In genomic region chr2:24411488-24412146, GRCh38 we compare ENCODE assay signal across 26 cellular contexts. TPM values are rescaled to one million over a fixed set of nuclear protein-coding genes. Genes with fewer than 3 reads are reported as not detected.
A peak's percentile ranks its signal among the peaks of the same experiment; 100 is the strongest.
DNase-seq lines count a peak whose midpoint lies in the region; ATAC-seq and TF ChIP-seq lines count a peak whose summit lies in the region.
"Had no signal": no experiment of that assay in that cellular context is flagged by ENCODE, and none has a peak within 500 bp of the region (broad histone marks: within the 10 kb centered on the region; RNA-seq: fewer than 3 reads in every experiment).

No MANE protein-coding gene starts in this region.

- H3K9ac ChIP-seq in DND-41 (ENCODE audit: low read depth, low read length), result no peak overlapping the region
- no peak overlapping the region for H3K9ac ChIP-seq in Karpas-422 (ENCODE audit: low read length)

- H3K27me3 ChIP-seq in DND-41 (ENCODE audit: insufficient read depth, low read length, poor library complexity) (no peaks in the 10 kb centered on the region), Karpas-422 (ENCODE audit: low read length) (no peaks in the 10 kb centered on the region), SJCRH30 (no peaks in the 10 kb centered on the region), BE2C (no peaks in the 10 kb centered on the region), right atrium auricular region (no peaks in the 10 kb centered on the region)
- H3K27me3 ChIP-seq: hepatocyte, ovary, suprapubic skin had no signal

- H4K20me1 ChIP-seq in DND-41 (ENCODE audit: insufficient read depth, low read length) (no peaks in the 10 kb centered on the region), Karpas-422 (ENCODE audit: insufficient read depth, low read depth, low read length) (no peaks in the 10 kb centered on the region)

- peak overlapping the region; percentile 51; the same call in 1 of the 2 replicates for H2AFZ ChIP-seq in DND-41 (ENCODE audit: low read depth, low read length)
- H2AFZ ChIP-seq in Karpas-422 (ENCODE audit: low read length), result 0 out of 2 replicates have a peak overlapping the region, but pooled peaks have one; percentile 21
- H2AFZ ChIP-seq: hepatocyte had no signal

- no peak overlapping the region for H3K27ac ChIP-seq in DND-41 (ENCODE audit: low read length)
- H3K27ac ChIP-seq in Karpas-422 (ENCODE audit: low read length), result no peak overlapping the region
- H3K27ac ChIP-seq in SJCRH30, result peak overlapping the region; percentile 98
- H3K27ac ChIP-seq in right atrium auricular region, result no peak overlapping the region
- H3K27ac ChIP-seq: esophagus squamous epithelium, hepatocyte, ovary, spleen, suprapubic skin had no signal

- H3K4me1 ChIP-seq in DND-41 (ENCODE audit: insufficient read depth, low read length) (no peaks in the 10 kb centered on the region), Karpas-422 (ENCODE audit: low read length) (peaks cover 14% of the 10 kb centered on the region), SJCRH30 (peaks cover 31% of the 10 kb centered on the region), BE2C (no peaks in the 10 kb centered on the region), right atrium auricular region (no peaks in the 10 kb centered on the region)
- H3K4me1 ChIP-seq: spleen, suprapubic skin had no signal

- intact Hi-C loops in cardiac septum (cut with DNase I), result loop anchor here (5.0 kb wide), 1 partner anchor 786 kb away; no protein-coding TSS in a partner anchor

- TF ChIP-seq CTCF in DND-41 (IDR thresholded peaks at IDR 0.05; ENCODE audit: borderline replicate concordance, extremely low read depth, low read length, poor library complexity, severe bottlenecking) (no peak), BE2C (IDR thresholded peaks at IDR 0.05; ENCODE audit: low read depth, low read length) (no peak), right atrium auricular region (IDR thresholded peaks at IDR 0.05) (no peak)

- H3K4me3 ChIP-seq in DND-41 (ENCODE audit: low read depth in 1 of 2, low read length in 2 of 2) (no peak overlapping the region), Karpas-422 (ENCODE audit: low read length) (no peak overlapping the region), SJCRH30 (no peak overlapping the region), BE2C (ENCODE audit: low read depth, low read length) (no peak overlapping the region), right atrium auricular region (no peak overlapping the region)
- H3K4me3 ChIP-seq: esophagus squamous epithelium, hepatocyte, ovary, spleen, suprapubic skin had no signal

- no peak overlapping the region for H3K4me2 ChIP-seq in DND-41 (ENCODE audit: insufficient read depth, low read length)
- H3K4me2 ChIP-seq in Karpas-422 (ENCODE audit: low read depth, low read length, poor library complexity, severe bottlenecking), result no peak overlapping the region
- H3K4me2 ChIP-seq: hepatocyte had no signal

- H3K9me2 ChIP-seq in Karpas-422 (replicated peaks; ENCODE audit: insufficient read depth, low read length), result no peaks in the 10 kb centered on the region

- H3K79me2 ChIP-seq in DND-41 (ENCODE audit: insufficient read depth, low read length) (no peaks in the 10 kb centered on the region), Karpas-422 (ENCODE audit: low read length) (no peaks in the 10 kb centered on the region)
- H3K79me2 ChIP-seq: hepatocyte had no signal

- H3K36me3 ChIP-seq in DND-41 (ENCODE audit: insufficient read depth, low read length), result no peaks in the 10 kb centered on the region
- H3K36me3 ChIP-seq in Karpas-422 (ENCODE audit: insufficient read depth, low read length), result no peaks in the 10 kb centered on the region
- no peaks in the 10 kb centered on the region for H3K36me3 ChIP-seq in SJCRH30
- no peaks in the 10 kb centered on the region for H3K36me3 ChIP-seq in BE2C
- no peaks in the 10 kb centered on the region for H3K36me3 ChIP-seq in right atrium auricular region
- H3K36me3 ChIP-seq: esophagus squamous epithelium, ovary, spleen, suprapubic skin had no signal

- H3K9me3 ChIP-seq in DND-41 (ENCODE audit: insufficient read depth, low read length, severe bottlenecking) (no peaks in the 10 kb centered on the region), Karpas-422 (ENCODE audit: low read length) (no peaks in the 10 kb centered on the region), SJCRH30 (replicated peaks) (no peaks in the 10 kb centered on the region), BE2C (no peaks in the 10 kb centered on the region), right atrium auricular region (no peaks in the 10 kb centered on the region)
- H3K9me3 ChIP-seq: esophagus squamous epithelium, ovary, spleen, suprapubic skin had no signal

- DNase-seq in DND-41, result no peak
- no peak for DNase-seq in Karpas-422
- peak; percentile 32 to 56 for DNase-seq in SJCRH30
- peak; percentile 28 for DNase-seq in left lobe of liver (ENCODE audit: low spot score)
- DNase-seq in BE2C, result no peak
- no peak for DNase-seq in right atrium auricular region (ENCODE audit: low spot score)
- no peak for DNase-seq in SIG-M5 (lab: John Stamatoyannopoulos, UW)
- DNase-seq in cardiac septum (ENCODE audit: low spot score), result no peak
- DNase-seq: activated CD4-positive, alpha-beta memory T cell treated with anti-CD3 and anti-CD28 coated beads for 36 hours; Calu3; effector memory CD4-positive, alpha-beta T cell; esophagus squamous epithelium; immature natural killer cell; Kasumi-1; naive thymus-derived CD4-positive, alpha-beta T cell; NCI-H2029 treated with DMSO at 0.1 percent for 48 hours; NCI-H226; OCI-M1; ovary; retina; SHP77 treated with DMSO at 0.1 percent for 48 hours; spleen; stimulated activated CD4-positive, alpha-beta T cell treated with anti-CD3 and anti-CD28 coated beads, Interleukin-4, amount 100 ng/mL, for 1 hour; stimulated activated naive B cell treated with anti-CD40 and anti-IgM and Interleukin-4, amounts not matched to agents 10 μg/mL and 1 μg/mL and 100 μg/mL, for 72 hours had no signal

- ATAC-seq in DND-41 (ENCODE audit: insufficient read depth, low read depth) (no peak), left lobe of liver (no peak)
- ATAC-seq: naive thymus-derived CD4-positive, alpha-beta T cell; stimulated activated naive B cell treated with anti-CD40 and anti-IgM and Interleukin-4, amounts not matched to agents 10 μg/mL and 1 μg/mL and 100 μg/mL, for 72 hours had no signal

RNA-seq across cellular contexts. Expression of gene ITSN2, which starts 51.3 kb away (rescaled TPM):
- total RNA-seq in Karpas-422 (2014; rRNA removed; shearing (Covaris generic); ENCODE audit: low replicate concordance), result 96.0 and 126 TPM in 2 replicates
- 27.9 and 30.7 TPM in 2 replicates for total RNA-seq in SJCRH30 (2014; rRNA removed; shearing (Covaris generic))
- total RNA-seq in left lobe of liver (21.7 TPM), right atrium auricular region (10 to 100 TPM; 40.1 to 40.4 TPM), cardiac septum (46.1 TPM)
- 12.5 TPM for polyA plus RNA-seq in BE2C (2012; ENCODE audit: insufficient read depth, insufficient read length, low read depth)

Comparison
In these comparisons a context has a peak if more than half of its experiments do, and no peak if none do; other contexts are left out.
1. DNase-seq: peak in SJCRH30 (2 of 2) and left lobe of liver (single experiment); none in DND-41 (single experiment), Karpas-422 (single experiment), BE2C (single experiment), right atrium auricular region (single experiment), SIG-M5 (single experiment) and cardiac septum (single experiment).